In the genomic region with DNA sequence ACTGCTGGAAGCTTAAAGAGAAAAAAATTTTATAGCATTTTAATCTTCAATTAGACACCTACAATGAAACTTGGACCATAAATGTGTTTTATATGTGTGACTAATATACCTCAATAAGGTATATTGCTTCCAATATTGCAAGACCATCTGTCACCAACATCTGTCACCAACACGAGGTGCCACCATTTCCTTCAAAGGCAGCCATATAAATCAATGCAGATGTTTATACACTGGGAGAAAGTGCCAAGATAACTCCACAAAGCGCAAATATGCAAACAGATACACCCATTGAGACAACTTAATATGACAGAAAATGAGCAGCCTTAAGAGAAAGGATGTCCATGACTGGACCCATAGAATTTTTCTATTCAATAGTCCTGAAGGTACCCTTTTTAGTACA, we compare ENCODE assay signal across 22 cellular contexts. TPM values are rescaled to one million over a fixed set of nuclear protein-coding genes. Genes with fewer than 3 reads are reported as not detected.
DNase-seq lines count a peak whose midpoint lies in the region; ATAC-seq, FAIRE-seq and TF ChIP-seq lines count a peak whose summit lies in the region.
"Had no signal": no experiment of that assay in that cellular context is flagged by ENCODE, and none has a peak within 500 bp of the region (broad histone marks: within the 10 kb centered on the region; RNA-seq: fewer than 3 reads in every experiment).

No MANE protein-coding gene starts in this region.

- no peak overlapping the region for H3K4me3 ChIP-seq in WERI-Rb-1 (ENCODE audit: low read depth, low read length)
- H3K4me3 ChIP-seq: GM12878, SK-N-MC had no signal

- H3K9me3 Mint-ChIP-seq in T-helper 2 cell treated with Interferon-gamma antibody and Interleukin-4, amounts not matched to agents 5 μg/mL and 100 μg/mL, for 36 hours, result no peaks in the 10 kb centered on the region
- H3K9me3 Mint-ChIP-seq in activated naive CD8-positive, alpha-beta T cell treated with anti-CD3 and anti-CD28 coated beads, Interleukin-2, amount 50 U/mL, for 24 hours, result no peaks in the 10 kb centered on the region
- no peaks in the 10 kb centered on the region for H3K9me3 Mint-ChIP-seq in natural killer cell treated with Interleukin-12 subunit alpha and Interleukin-12 subunit beta and Interleukin-15 and Interleukin-18, amount 100 ng/mL, for 72 hours
- H3K9me3 Mint-ChIP-seq: neural crest cell had no signal

- no peaks in the 10 kb centered on the region for H3K27me3 Mint-ChIP-seq in T-helper 2 cell treated with Interferon-gamma antibody and Interleukin-4, amounts not matched to agents 5 μg/mL and 100 μg/mL, for 36 hours (ENCODE audit: low read depth)
- H3K27me3 Mint-ChIP-seq in activated naive CD8-positive, alpha-beta T cell treated with anti-CD3 and anti-CD28 coated beads, Interleukin-2, amount 50 U/mL, for 24 hours, result no peaks in the 10 kb centered on the region
- H3K27me3 Mint-ChIP-seq in natural killer cell treated with Interleukin-12 subunit alpha and Interleukin-12 subunit beta and Interleukin-15 and Interleukin-18, amount 100 ng/mL, for 72 hours, result no peaks in the 10 kb centered on the region

- no peak overlapping the region for H3K27ac ChIP-seq in WERI-Rb-1
- H3K27ac ChIP-seq: SK-N-MC had no signal

- H3K36me3 Mint-ChIP-seq in T-helper 2 cell treated with Interferon-gamma antibody and Interleukin-4, amounts not matched to agents 5 μg/mL and 100 μg/mL, for 36 hours (ENCODE audit: low read depth), result peaks cover 50% of the 10 kb centered on the region
- H3K36me3 Mint-ChIP-seq in activated naive CD8-positive, alpha-beta T cell treated with anti-CD3 and anti-CD28 coated beads, Interleukin-2, amount 50 U/mL, for 24 hours (ENCODE audit: low read depth), result peaks cover 68% of the 10 kb centered on the region
- peaks cover 6% of the 10 kb centered on the region for H3K36me3 Mint-ChIP-seq in natural killer cell treated with Interleukin-12 subunit alpha and Interleukin-12 subunit beta and Interleukin-15 and Interleukin-18, amount 100 ng/mL, for 72 hours

- no peaks in the 10 kb centered on the region for H3K27me3 ChIP-seq in WERI-Rb-1 (ENCODE audit: insufficient read depth, low read depth, severe bottlenecking)

- peak overlapping the region; percentile 77 for H3K4me3 Mint-ChIP-seq in T-helper 2 cell treated with Interferon-gamma antibody and Interleukin-4, amounts not matched to agents 5 μg/mL and 100 μg/mL, for 36 hours
- peak overlapping the region; percentile 91 for H3K4me3 Mint-ChIP-seq in activated naive CD8-positive, alpha-beta T cell treated with anti-CD3 and anti-CD28 coated beads, Interleukin-2, amount 50 U/mL, for 24 hours
- H3K4me3 Mint-ChIP-seq in natural killer cell treated with Interleukin-12 subunit alpha and Interleukin-12 subunit beta and Interleukin-15 and Interleukin-18, amount 100 ng/mL, for 72 hours, result peak overlapping the region; percentile 69
- H3K4me3 Mint-ChIP-seq: neural crest cell had no signal

- peak; percentile 63 for FAIRE-seq in GM12891 (lab: Jason Lieb, UNC)
- FAIRE-seq: A204.1, endometrium, GM12878, H1 had no signal

- ATAC-seq in activated naive CD8-positive, alpha-beta T cell treated with anti-CD3 and anti-CD28 coated beads, Interleukin-2, amount 50 U/mL, for 24 hours, result no peak
- no peak for ATAC-seq in natural killer cell treated with Interleukin-12 subunit alpha and Interleukin-12 subunit beta and Interleukin-15 and Interleukin-18, amount 100 ng/mL, for 72 hours
- ATAC-seq: Panc1 had no signal

- no peak for TF ChIP-seq POLR2A in GM12891 (IDR thresholded peaks at IDR 0.05; ENCODE audit: low read depth, low read length)

- no peaks in the 10 kb centered on the region for H3K36me3 ChIP-seq in WERI-Rb-1

- no peak for DNase-seq in T-helper 2 cell treated with Interferon-gamma antibody and Interleukin-4, amounts not matched to agents 5 μg/mL and 100 μg/mL, for 36 hours (ENCODE audit: low spot score)
- DNase-seq in T-helper 2 cell, result no peak
- DNase-seq in GM12891 (ENCODE audit: insufficient read length, low spot score), result no peak
- DNase-seq in activated naive CD8-positive, alpha-beta T cell treated with anti-CD3 and anti-CD28 coated beads, Interleukin-2, amount 50 U/mL, for 24 hours, result no peak
- DNase-seq in natural killer cell treated with Interleukin-12 subunit alpha and Interleukin-12 subunit beta and Interleukin-15 and Interleukin-18, amount 100 ng/mL, for 72 hours (ENCODE audit: low spot score), result no peak
- no peak for DNase-seq in NCI-H748 (lab: John Stamatoyannopoulos, UW; ENCODE audit: unreplicated experiment)
- DNase-seq in activated effector memory CD4-positive, alpha-beta T cell treated with anti-CD3 and anti-CD28 coated beads, Interleukin-2, amount 50 U/mL, for 16 hours, result no peak
- DNase-seq in WERI-Rb-1, result no peak
- DNase-seq: amniotic stem cell; left ventricle myocardium superior; NCI-H1930; NCI-H748 treated with DMSO at 0.1 percent for 48 hours; stimulated activated CD4-positive, alpha-beta T cell treated with anti-CD3 and anti-CD28 coated beads, Interleukin-2, amount 100 ng/mL, for 24 hours had no signal

- peaks cover 80% of the 10 kb centered on the region for H3K4me1 Mint-ChIP-seq in T-helper 2 cell treated with Interferon-gamma antibody and Interleukin-4, amounts not matched to agents 5 μg/mL and 100 μg/mL, for 36 hours (ENCODE audit: low read depth)
- peaks cover 84% of the 10 kb centered on the region for H3K4me1 Mint-ChIP-seq in activated naive CD8-positive, alpha-beta T cell treated with anti-CD3 and anti-CD28 coated beads, Interleukin-2, amount 50 U/mL, for 24 hours
- H3K4me1 Mint-ChIP-seq in natural killer cell treated with Interleukin-12 subunit alpha and Interleukin-12 subunit beta and Interleukin-15 and Interleukin-18, amount 100 ng/mL, for 72 hours (ENCODE audit: low read depth in 2 of 2), result peaks cover 59 to 69% of the 10 kb centered on the region in 2 donors

- H3K9me3 ChIP-seq in WERI-Rb-1 (ENCODE audit: severe bottlenecking), result no peaks in the 10 kb centered on the region

- no peak for TF ChIP-seq CTCF in WERI-Rb-1 (IDR thresholded peaks at IDR 0.05; ENCODE audit: low read depth, low read length)

- peak overlapping the region; percentile 97 for H3K27ac Mint-ChIP-seq in T-helper 2 cell treated with Interferon-gamma antibody and Interleukin-4, amounts not matched to agents 5 μg/mL and 100 μg/mL, for 36 hours
- peak overlapping the region; percentile 98 for H3K27ac Mint-ChIP-seq in activated naive CD8-positive, alpha-beta T cell treated with anti-CD3 and anti-CD28 coated beads, Interleukin-2, amount 50 U/mL, for 24 hours
- H3K27ac Mint-ChIP-seq in natural killer cell treated with Interleukin-12 subunit alpha and Interleukin-12 subunit beta and Interleukin-15 and Interleukin-18, amount 100 ng/mL, for 72 hours, result peak overlapping the region; percentile 89 to 91

TF ChIP-seq in GM12891, 5 proteins besides CTCF, POLR2A, EP300 and RAD21:
- no peak for TF ChIP-seq POU2F2 (IDR thresholded peaks at IDR 0.05; ENCODE audit: low read depth, low read length)
- no peak for TF ChIP-seq TAF1 (IDR thresholded peaks at IDR 0.05; ENCODE audit: low read depth, low read length)
- TF ChIP-seq POLR2AphosphoS5 (IDR thresholded peaks at IDR 0.05; ENCODE audit: low read depth, low read length), result no peak
- no peak for TF ChIP-seq PAX5 (IDR thresholded peaks at IDR 0.05; ENCODE audit: insufficient read depth, low read length, severe bottlenecking)
- no peak for TF ChIP-seq SPI1 (IDR thresholded peaks at IDR 0.05; ENCODE audit: low read depth, low read length)

RNA-seq across cellular contexts. Expression of a gene that starts 12.7 kb away (rescaled TPM):
- 2.0 TPM for polyA plus RNA-seq in GM12891 (2012; ENCODE audit: low read depth, missing spikeins)
- total RNA-seq in natural killer cell treated with Interleukin-12 subunit alpha and Interleukin-12 subunit beta and Interleukin-15 and Interleukin-18, amount 100 ng/mL, for 72 hours, result 10 to 100 TPM; 10.8 to 12.8 TPM
- total RNA-seq: LHCN-M2 had no signal

RNA-seq across cellular contexts. Expression of a gene that starts 14.7 kb away (rescaled TPM):
- 3.8 TPM for polyA plus RNA-seq in GM12891 (2012; ENCODE audit: low read depth, missing spikeins)
- total RNA-seq in natural killer cell treated with Interleukin-12 subunit alpha and Interleukin-12 subunit beta and Interleukin-15 and Interleukin-18, amount 100 ng/mL, for 72 hours, result 1 to 10 TPM; 1.4 to 8.5 TPM
- total RNA-seq: LHCN-M2, neural crest cell, renal cortical epithelial cell had no signal

RNA-seq across cellular contexts. Expression of a gene that starts 24.6 kb away (rescaled TPM):
- 0.21 TPM for polyA plus RNA-seq in GM12891 (2012; ENCODE audit: low read depth, missing spikeins)
- under 1 TPM in 1 of 2 donors, not detected in 1; 0.45 TPM for total RNA-seq in natural killer cell treated with Interleukin-12 subunit alpha and Interleukin-12 subunit beta and Interleukin-15 and Interleukin-18, amount 100 ng/mL, for 72 hours
- total RNA-seq: LHCN-M2, neural crest cell had no signal
